ENCODE assay signal across 18 cellular contexts in genomic region chr17:47208744-47209488, GRCh38. TPM values are rescaled to one million over a fixed set of nuclear protein-coding genes. Genes with fewer than 3 reads are reported as not detected.
DNase-seq lines count a peak whose midpoint lies in the region; ATAC-seq and TF ChIP-seq lines count a peak whose summit lies in the region.
"Had no signal": no experiment of that assay in that cellular context is flagged by ENCODE, and none has a peak within 500 bp of the region (broad histone marks: within the 10 kb centered on the region; RNA-seq: fewer than 3 reads in every experiment).

TSS of gene MYL4 (plus strand) at chr17:47209348. CDS start at chr17:47209423, 75 bp downstream.

- H3K9ac ChIP-seq in parathyroid adenoma: no peak within 1 kb of the TSS

- no peak within 1 kb of the TSS for H3K4me3 Mint-ChIP-seq in T-helper 17 cell
- H3K4me3 Mint-ChIP-seq: activated CD4-positive, alpha-beta T cell treated with anti-CD3 and anti-CD28 coated beads for 36 hours; activated T-helper 17 cell treated with anti-CD3 and anti-CD28 coated beads, Interleukin-2, amount 50 U/mL, for 72 hours; H9 had no signal

- peak within 1 kb of the TSS; percentile 27 for H3K4me2 ChIP-seq in parathyroid adenoma (ENCODE audit: low read length)

- no peaks in the 10 kb centered on the region for H3K27me3 ChIP-seq in heart left ventricle
- no peaks in the 10 kb centered on the region for H3K27me3 ChIP-seq in parathyroid adenoma (ENCODE audit: control insufficient read depth, insufficient read depth, low read length)
- H3K27me3 ChIP-seq in breast epithelium: no peaks in the 10 kb centered on the region
- H3K27me3 ChIP-seq: body of pancreas, gastrocnemius medialis, MG63 had no signal

- H3K4me3 ChIP-seq in heart left ventricle: peak within 1 kb of the TSS in 1 of 12 donors; percentile 10
- H3K4me3 ChIP-seq in parathyroid adenoma (ENCODE audit: low read depth, low read length): no peak within 1 kb of the TSS
- no peak within 1 kb of the TSS for H3K4me3 ChIP-seq in breast epithelium
- H3K4me3 ChIP-seq: body of pancreas, gastrocnemius medialis, MG63 had no signal

- peaks cover 31% of the 10 kb centered on the region for H3K4me1 Mint-ChIP-seq in T-helper 17 cell

- H3K4me1 ChIP-seq in heart left ventricle (peaks cover 0 to 46% (median 33%) of the 10 kb centered on the region in 12 donors), parathyroid adenoma (peaks cover 29% of the 10 kb centered on the region), breast epithelium (peaks cover 0 to 7% of the 10 kb centered on the region in 2 donors)

- H3K27ac Mint-ChIP-seq in T-helper 17 cell: peak within 1 kb of the TSS; percentile 97
- H3K27ac Mint-ChIP-seq: activated CD4-positive, alpha-beta T cell treated with anti-CD3 and anti-CD28 coated beads for 36 hours; activated T-helper 17 cell treated with anti-CD3 and anti-CD28 coated beads, Interleukin-2, amount 50 U/mL, for 72 hours; H9 had no signal

- intact Hi-C loops in heart left ventricle (cut with DNase I) (no loop called here), breast epithelium (cut with DNase I; ENCODE audit: low total_unique reads) (no loop called here)

- H3K36me3 ChIP-seq in heart left ventricle (no peaks in the 10 kb centered on the region), parathyroid adenoma (ENCODE audit: control insufficient read depth, insufficient read depth, low read length) (no peaks in the 10 kb centered on the region), breast epithelium (no peaks in the 10 kb centered on the region)
- H3K36me3 ChIP-seq: gastrocnemius medialis, MG63 had no signal

- TF ChIP-seq POLR2A in heart left ventricle (IDR thresholded peaks at IDR 0.05) (no peak), breast epithelium (IDR thresholded peaks at IDR 0.05) (no peak)

- H3K79me2 ChIP-seq in parathyroid adenoma: no peaks in the 10 kb centered on the region

- ATAC-seq in T-helper 17 cell (no peak), heart left ventricle (no peak), GM19455 (IDR thresholded peaks at IDR 0.05; ENCODE audit: unreplicated experiment) (no peak)
- ATAC-seq: activated CD4-positive, alpha-beta T cell treated with anti-CD3 and anti-CD28 coated beads for 36 hours; activated T-helper 17 cell treated with anti-CD3 and anti-CD28 coated beads, Interleukin-2, amount 50 U/mL, for 72 hours; body of pancreas; gastrocnemius medialis; stimulated activated naive CD8-positive, alpha-beta T cell treated with anti-CD3 and anti-CD28 coated beads, Interleukin-15, Interleukin-2, amounts not matched to agents 100 U/mL and 50 U/mL, for 24 hours had no signal

- no peaks in the 10 kb centered on the region for H3K36me3 Mint-ChIP-seq in T-helper 17 cell (ENCODE audit: low read depth)

- 45 to 65% (median 50%) methylated on average over 6 of the region's 6 CpGs for WGBS in heart left ventricle, 4 donors

- H3K9me3 ChIP-seq in T-helper 17 cell (ENCODE audit: control insufficient read depth, low read length, poor library complexity, severe bottlenecking) (no peaks in the 10 kb centered on the region), heart left ventricle (no peaks in the 10 kb centered on the region), parathyroid adenoma (ENCODE audit: control insufficient read depth, low read length) (no peaks in the 10 kb centered on the region), breast epithelium (no peaks in the 10 kb centered on the region)
- H3K9me3 ChIP-seq: body of pancreas, gastrocnemius medialis, MG63 had no signal

- H3K27me3 Mint-ChIP-seq in T-helper 17 cell: no peaks in the 10 kb centered on the region
- H3K27me3 Mint-ChIP-seq: activated CD4-positive, alpha-beta T cell treated with anti-CD3 and anti-CD28 coated beads for 36 hours; activated T-helper 17 cell treated with anti-CD3 and anti-CD28 coated beads, Interleukin-2, amount 50 U/mL, for 72 hours had no signal

- DNase-seq in EH (ENCODE audit: low read depth) (peak; percentile 18), T-helper 17 cell (no peak), heart left ventricle (no peak), putamen (ENCODE audit: low spot score) (no peak), breast epithelium (ENCODE audit: low spot score in 2 of 2) (no peak)
- DNase-seq in activated T-cell treated with anti-CD3 and anti-CD28 coated beads, Interleukin-2, amount 50 U/mL, for 48 hours: no peak
- DNase-seq: activated CD4-positive, alpha-beta T cell treated with anti-CD3 and anti-CD28 coated beads for 36 hours; body of pancreas; C1 segment of cervical spinal cord; gastrocnemius medialis; GDM1; H9; MG63; stimulated activated CD4-positive, alpha-beta T cell treated with anti-CD3 and anti-CD28 coated beads, Interleukin-4, amount 100 ng/mL, for 4 hours; stimulated activated naive CD8-positive, alpha-beta T cell treated with anti-CD3 and anti-CD28 coated beads, Interleukin-15, Interleukin-2, amounts not matched to agents 100 U/mL and 50 U/mL, for 24 hours had no signal

- TF ChIP-seq CTCF in heart left ventricle (IDR thresholded peaks at IDR 0.05) (no peak), parathyroid adenoma (IDR thresholded peaks at IDR 0.05) (no peak), breast epithelium (IDR thresholded peaks at IDR 0.05) (no peak)

- H3K27ac ChIP-seq in heart left ventricle: peak within 1 kb of the TSS in 4 of 12 donors; percentile 6 to 44 (median 18)
- H3K27ac ChIP-seq in parathyroid adenoma: peak within 1 kb of the TSS; percentile 25
- no peak within 1 kb of the TSS for H3K27ac ChIP-seq in breast epithelium
- H3K27ac ChIP-seq: body of pancreas, gastrocnemius medialis had no signal

- H2AFZ ChIP-seq in parathyroid adenoma: peak within 1 kb of the TSS; percentile 90

RNA-seq across cellular contexts. Expression of gene MYL4, which starts in this region (rescaled TPM):
- not detected for total RNA-seq in T-helper 17 cell
- total RNA-seq in heart left ventricle: 100 to 1,000 TPM in 3 of 9 donors, 10 to 100 TPM in 6; 24.9 to 186 (median 69.0) TPM
- 100 to 1,000 TPM in 1 of 2 donors, 10 to 100 TPM in 1; 33.0 to 750 TPM for polyA plus RNA-seq in heart left ventricle
- total RNA-seq in breast epithelium: not detected
- total RNA-seq: activated CD4-positive, alpha-beta T cell treated with anti-CD3 and anti-CD28 coated beads for 36 hours; body of pancreas had no signal

Comparison
In these comparisons a context has a peak if more than half of its experiments do, and no peak if none do; other contexts are left out.
1. RNA of gene MYL4 (total RNA-seq): 24.9 to 186 TPM in heart left ventricle; not detected in T-helper 17 cell and not detected in breast epithelium; every median in the first group is over 10 times any median in the second.